8 cellular contexts compared by ENCODE assay signal in genomic region chr7:50962962-50963374, GRCh38.
DNase-seq lines count a peak whose midpoint lies in the region; ATAC-seq and TF ChIP-seq lines count a peak whose summit lies in the region.

No MANE protein-coding gene starts in this region.

- no peaks in the 10 kb centered on the region for H3K36me3 ChIP-seq in left ventricle myocardium inferior

- H3K4me3 ChIP-seq in left ventricle myocardium inferior: no peak overlapping the region

- no peak for TF ChIP-seq CTCF in left ventricle myocardium inferior (IDR thresholded peaks at IDR 0.05; ENCODE audit: borderline replicate concordance)

- in situ Hi-C loops in SK-MEL-5 (cut with HindIII; ENCODE audit: low pct_unique_long_range_greater_than_20kb, low sequenced_read_pairs): no loop called here

- H3K4me1 ChIP-seq in left ventricle myocardium inferior: peaks cover 21% of the 10 kb centered on the region

- peaks cover 20% of the 10 kb centered on the region for H3K9me3 ChIP-seq in left ventricle myocardium inferior (replicated peaks)

- H3K27ac ChIP-seq in left ventricle myocardium inferior (replicated peaks): peak overlapping the region; percentile 40

- DNase-seq in ELF-1 (ENCODE audit: low read depth, low spot score): peak; percentile 77
- peak; percentile 32 for DNase-seq in HuH-7.5 (ENCODE audit: low spot score)
- peak; percentile 40 for DNase-seq in SK-MEL-5 (ENCODE audit: low read depth, low spot score)
- peak; percentile 78 for DNase-seq in left ventricle myocardium inferior
- DNase-seq in NCI-H526 (lab: John Stamatoyannopoulos, UW): no peak
- DNase-seq in activated CD8-positive, alpha-beta memory T cell treated with anti-CD3 and anti-CD28 coated beads for 24 hours: no peak

- ATAC-seq in HG02571 (IDR thresholded peaks at IDR 0.05; ENCODE audit: unreplicated experiment) (no peak), GM19328 (IDR thresholded peaks at IDR 0.05; ENCODE audit: unreplicated experiment) (no peak)

- intact Hi-C loops in left ventricle myocardium inferior (cut with micrococcal nuclease): no loop called here

- no peaks in the 10 kb centered on the region for H3K27me3 ChIP-seq in left ventricle myocardium inferior (ENCODE audit: low read depth)

Comparison
In these comparisons a context has a peak if more than half of its experiments do, and no peak if none do; other contexts are left out.
1. DNase-seq: peak in ELF-1 (single experiment), HuH-7.5 (single experiment), SK-MEL-5 (single experiment) and left ventricle myocardium inferior (single experiment); none in NCI-H526 (0 of 2) and activated CD8-positive, alpha-beta memory T cell treated with anti-CD3 and anti-CD28 coated beads for 24 hours (single experiment).